ENCODE assay signal across 23 cellular contexts in genomic region chr9:133099726-133100517, GRCh38. TPM values are rescaled to one million over a fixed set of nuclear protein-coding genes. Genes with fewer than 3 reads are reported as not detected.
"Had no signal": no experiment of that assay in that cellular context is flagged by ENCODE, and none has a peak within 500 bp of the region (broad histone marks: within the 10 kb centered on the region; RNA-seq: fewer than 3 reads in every experiment).

No MANE protein-coding gene starts in this region.

- H3K4me3 Mint-ChIP-seq: activated CD4-positive, alpha-beta memory T cell treated with anti-CD3 and anti-CD28 coated beads, Interleukin-2, amount 10 ng/mL, durations not matched to agents 7 days and 5 days; activated naive CD8-positive, alpha-beta T cell treated with anti-CD3 and anti-CD28 coated beads, Interleukin-2, amount 50 U/mL, for 24 hours; activated T-cell treated with anti-CD3 and anti-CD28 coated beads, Interleukin-2, amount 50 U/mL, for 72 hours; brain; naive B cell; T-helper 1 cell treated with Interleukin-12 subunit alpha and Interleukin-12 subunit beta and Interleukin-4 antibody, amounts not matched to agents 30 μg/mL and 1 μg/mL, for 36 hours had no signal

- H3K4me1 ChIP-seq: sigmoid colon, thyroid gland had no signal

- H3K27ac Mint-ChIP-seq: activated CD4-positive, alpha-beta memory T cell treated with anti-CD3 and anti-CD28 coated beads, Interleukin-2, amount 10 ng/mL, durations not matched to agents 7 days and 5 days; activated naive CD8-positive, alpha-beta T cell treated with anti-CD3 and anti-CD28 coated beads, Interleukin-2, amount 50 U/mL, for 24 hours; activated T-cell treated with anti-CD3 and anti-CD28 coated beads, Interleukin-2, amount 50 U/mL, for 72 hours; T-helper 1 cell treated with Interleukin-12 subunit alpha and Interleukin-12 subunit beta and Interleukin-4 antibody, amounts not matched to agents 30 μg/mL and 1 μg/mL, for 36 hours had no signal

- DNase-seq: activated CD4-positive, alpha-beta memory T cell treated with anti-CD3 and anti-CD28 coated beads, Interleukin-2, amount 10 ng/mL, durations not matched to agents 7 days and 5 days; activated CD4-positive, alpha-beta T cell treated with anti-CD3 and anti-CD28 coated beads for 48 hours; activated CD4-positive, CD25-positive, alpha-beta regulatory T cell; activated gamma-delta T cell; activated naive CD4-positive, alpha-beta T cell treated with anti-CD3 and anti-CD28 coated beads, Interleukin-2, amount 50 U/mL, for 16 hours; activated naive CD8-positive, alpha-beta T cell treated with anti-CD3 and anti-CD28 coated beads, Interleukin-2, amount 50 U/mL, for 24 hours; activated T-cell treated with anti-CD3 and anti-CD28 coated beads, Interleukin-2, amount 50 U/mL, for 72 hours; esophagus squamous epithelium; hypothalamus; mesenchymal stem cell; naive B cell; retina; sigmoid colon; stimulated activated CD4-positive, alpha-beta T cell treated with anti-CD3 and anti-CD28 coated beads, Interleukin-4, amount 100 ng/mL, for 1 hour; stimulated activated naive CD4-positive, alpha-beta T cell; thyroid gland had no signal

- H3K27me3 Mint-ChIP-seq: activated CD4-positive, alpha-beta memory T cell treated with anti-CD3 and anti-CD28 coated beads, Interleukin-2, amount 10 ng/mL, durations not matched to agents 7 days and 5 days; activated naive CD8-positive, alpha-beta T cell treated with anti-CD3 and anti-CD28 coated beads, Interleukin-2, amount 50 U/mL, for 24 hours; brain; naive B cell had no signal

- FAIRE-seq: islet of Langerhans had no signal

- ATAC-seq: activated naive CD8-positive, alpha-beta T cell treated with anti-CD3 and anti-CD28 coated beads, Interleukin-2, amount 50 U/mL, for 24 hours; activated T-cell treated with anti-CD3 and anti-CD28 coated beads, Interleukin-2, amount 50 U/mL, for 72 hours; gastroesophageal sphincter; mucosa of descending colon had no signal

- H3K4me3 ChIP-seq: dorsolateral prefrontal cortex, esophagus squamous epithelium, gastroesophageal sphincter, mucosa of descending colon, sigmoid colon, thyroid gland had no signal

- H3K4me1 Mint-ChIP-seq: activated CD4-positive, alpha-beta memory T cell treated with anti-CD3 and anti-CD28 coated beads, Interleukin-2, amount 10 ng/mL, durations not matched to agents 7 days and 5 days; activated naive CD8-positive, alpha-beta T cell treated with anti-CD3 and anti-CD28 coated beads, Interleukin-2, amount 50 U/mL, for 24 hours; brain had no signal

- H3K27ac ChIP-seq: esophagus squamous epithelium, gastroesophageal sphincter, sigmoid colon, thyroid gland had no signal

- H3K27me3 ChIP-seq: dorsolateral prefrontal cortex, esophagus squamous epithelium, gastroesophageal sphincter, sigmoid colon, thyroid gland had no signal

- H3K9me3 ChIP-seq: thyroid gland had no signal

RNA-seq across cellular contexts. Expression of gene CEL, which starts 38.1 kb away (rescaled TPM):
- total RNA-seq: osteoblast had no signal
